Comparison of ENCODE assay signal across 15 cellular contexts in the genomic region with DNA sequence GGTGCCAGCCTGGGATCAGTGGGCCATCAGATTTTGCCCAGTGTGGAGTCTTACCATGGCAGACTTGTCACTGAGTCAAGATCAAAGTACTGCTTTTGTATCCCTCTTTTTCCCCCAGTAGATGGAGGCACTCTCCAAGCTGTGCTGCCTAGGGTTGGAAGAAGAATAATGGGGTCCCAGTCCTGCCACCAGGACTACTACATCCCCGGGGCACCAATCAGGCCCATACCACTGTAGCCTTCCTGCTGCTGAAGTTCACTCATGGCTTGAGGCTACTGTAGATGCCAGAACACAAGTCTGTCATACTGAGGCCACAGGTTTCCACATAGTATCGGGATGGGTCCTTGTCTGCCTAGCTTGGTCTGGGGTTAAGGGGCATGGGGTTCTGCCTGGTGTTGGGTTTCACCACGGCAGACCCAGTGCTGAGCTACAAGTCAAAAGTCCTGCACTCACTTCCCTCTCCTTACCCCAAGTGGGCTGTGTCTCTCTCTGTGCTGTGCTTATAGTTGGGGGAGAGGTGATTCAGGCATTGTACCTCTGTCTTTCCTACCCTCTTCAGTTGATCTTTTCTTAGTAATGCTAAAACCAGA. TPM values are rescaled to one million over a fixed set of nuclear protein-coding genes. Genes with fewer than 3 reads are reported as not detected.
A peak's percentile ranks its signal among the peaks of the same experiment; 100 is the strongest.
DNase-seq lines count a peak whose midpoint lies in the region; ATAC-seq and TF ChIP-seq lines count a peak whose summit lies in the region.
"Had no signal": no experiment of that assay in that cellular context is flagged by ENCODE, and none has a peak within 500 bp of the region (broad histone marks: within the 10 kb centered on the region; RNA-seq: fewer than 3 reads in every experiment).

No MANE protein-coding gene starts in this region.

- 98% methylated on average over 2 of the region's 3 CpGs for WGBS in HUES64
- WGBS in neuronal stem cell (ENCODE audit: extremely low coverage in 2 of 2, insufficient read length in 2 of 2, insufficient replicate concordance in 1 of 2), 2 donors, result no CpG with 5 or more reads among the region's 3 CpGs

- H3K4me1 ChIP-seq in HUES64 (ENCODE audit: insufficient read depth, low read length) (peaks cover 34% of the 10 kb centered on the region), neuronal stem cell (ENCODE audit: control insufficient read depth in 2 of 2, insufficient read depth in 1 of 2, low read depth in 1 of 2, low read length in 2 of 2) (no peaks in the 10 kb centered on the region)
- H3K4me1 ChIP-seq: HAP-1 had no signal

- TF ChIP-seq CTCF in Calu3 (IDR thresholded peaks at IDR 0.05; ENCODE audit: unreplicated experiment) (no peak), endothelial cell (IDR thresholded peaks at IDR 0.05; ENCODE audit: unreplicated experiment) (no peak)

- no TSS peak for BruUV-seq in Calu3 (replicated peaks; lab: Mats Ljungman, UMichigan)

- H3K27me3 ChIP-seq in HUES64 (ENCODE audit: insufficient read depth, low read length), result no peaks in the 10 kb centered on the region
- H3K27me3 ChIP-seq in neuronal stem cell (ENCODE audit: control insufficient read depth in 3 of 3, insufficient read depth in 3 of 3, low read depth in 1 of 3, low read length in 3 of 3), result no peaks in the 10 kb centered on the region
- H3K27me3 ChIP-seq: SJSA1 had no signal

- no peak overlapping the region for H2BK12ac ChIP-seq in neuronal stem cell (ENCODE audit: low read length)

- peaks cover 6% of the 10 kb centered on the region for H3K79me1 ChIP-seq in neuronal stem cell (ENCODE audit: low read depth, low read length)

- H3K9me3 Mint-ChIP-seq in Calu3 (ENCODE audit: low read depth, unreplicated experiment) (peaks cover 3% of the 10 kb centered on the region), endothelial cell (ENCODE audit: unreplicated experiment) (no peaks in the 10 kb centered on the region)

- DNase-seq in Calu3 (no peak), endothelial cell (ENCODE audit: low spot score) (no peak), neuronal stem cell (ENCODE audit: low spot score) (no peak), NOMO-1 treated with DMSO at 0.1 percent for 48 hours (lab: John Stamatoyannopoulos, UW; ENCODE audit: unreplicated experiment) (no peak), AG08395 (ENCODE audit: low spot score) (no peak)
- no peak for DNase-seq in stimulated activated CD4-positive, alpha-beta T cell treated with anti-CD3 and anti-CD28 coated beads, Interleukin-4, amount 100 ng/mL, for 4 hours
- DNase-seq: DMS79, NCI-H1436 treated with DMSO at 0.1 percent for 48 hours, NCI-H2081 treated with DMSO at 0.1 percent for 48 hours, NCI-H524 had no signal

- H4K8ac ChIP-seq in neuronal stem cell (ENCODE audit: low read depth, low read length), result no peak overlapping the region

- H3K27me3 Mint-ChIP-seq in Calu3 (ENCODE audit: unreplicated experiment) (no peaks in the 10 kb centered on the region), endothelial cell (ENCODE audit: unreplicated experiment) (no peaks in the 10 kb centered on the region)
- H3K27me3 Mint-ChIP-seq: CD4-positive, CD25-positive, alpha-beta regulatory T cell had no signal

- H2AK5ac ChIP-seq in neuronal stem cell (ENCODE audit: low read depth, low read length), result no peak overlapping the region

- no peak overlapping the region for H3K9ac ChIP-seq in HUES64 (ENCODE audit: low read depth, low read length)
- peak overlapping the region; percentile 26 for H3K9ac ChIP-seq in neuronal stem cell (ENCODE audit: low read depth, low read length, poor library complexity)

- H2AFZ ChIP-seq in neuronal stem cell (ENCODE audit: low read length), result no peak overlapping the region

- H3K4me2 ChIP-seq in neuronal stem cell (ENCODE audit: insufficient read depth, low read length, poor library complexity, severe bottlenecking), result no peak overlapping the region

- peaks cover 15% of the 10 kb centered on the region; the same call in 1 of the 2 replicates for H3K36me3 ChIP-seq in HUES64 (ENCODE audit: insufficient read depth, low read length)
- peaks cover 0 to 22% of the 10 kb centered on the region in 2 donors for H3K36me3 ChIP-seq in neuronal stem cell (replicated peaks in 1 of 2; ENCODE audit: control insufficient read depth in 2 of 2, insufficient read depth in 2 of 2, low read length in 2 of 2)
- H3K36me3 ChIP-seq: HAP-1 had no signal

- H3K36me3 Mint-ChIP-seq in Calu3 (ENCODE audit: insufficient read depth, unreplicated experiment) (peaks cover 7% of the 10 kb centered on the region), endothelial cell (ENCODE audit: low read depth, unreplicated experiment) (peaks cover 3% of the 10 kb centered on the region)

- no peak overlapping the region for H3K4me3 Mint-ChIP-seq in Calu3 (ENCODE audit: low read depth, unreplicated experiment)
- H3K4me3 Mint-ChIP-seq in endothelial cell (ENCODE audit: unreplicated experiment), result peak overlapping the region; percentile 14
- H3K4me3 Mint-ChIP-seq: CD4-positive, CD25-positive, alpha-beta regulatory T cell had no signal

- H3K4me1 Mint-ChIP-seq in Calu3 (ENCODE audit: low read depth, unreplicated experiment) (peaks cover 45% of the 10 kb centered on the region), endothelial cell (ENCODE audit: unreplicated experiment) (peaks cover 7% of the 10 kb centered on the region)

- no peaks in the 10 kb centered on the region; the same call in 1 of the 2 replicates for H3K9me3 ChIP-seq in HUES64 (ENCODE audit: insufficient read depth, low read depth, low read length)
- peaks cover 13 to 41% of the 10 kb centered on the region in 2 donors for H3K9me3 ChIP-seq in neuronal stem cell (replicated peaks in 1 of 2; ENCODE audit: control insufficient read depth in 2 of 2, insufficient read depth in 1 of 2, low read depth in 1 of 2, low read length in 2 of 2)
- H3K9me3 ChIP-seq: HAP-1, SJSA1 had no signal

- CTCF ChIA-PET in Calu3 (lab: Charles Lee), result interaction anchor here (0.6 kb wide), 1 partner anchor 48 kb away, joined by 3 read pairs; no protein-coding TSS in a partner anchor

- H3K4ac ChIP-seq in neuronal stem cell (ENCODE audit: low read length), result no peak overlapping the region

- H2BK120ac ChIP-seq in neuronal stem cell (ENCODE audit: low read depth, low read length), result no peak overlapping the region

- H3K4me3 ChIP-seq in HUES64 (ENCODE audit: low read length) (no peak overlapping the region), neuronal stem cell (ENCODE audit: low read length in 2 of 2) (no peak overlapping the region)
- H3K4me3 ChIP-seq: HAP-1, SJSA1 had no signal

- intact Hi-C loops in Calu3 (cut with micrococcal nuclease; ENCODE audit: unreplicated experiment), result loop anchor here (5.0 to 10.0 kb wide), 2 partner anchors 67 to 200 kb away; no protein-coding TSS in a partner anchor

- H3K23ac ChIP-seq in neuronal stem cell (ENCODE audit: low read depth, low read length, poor library complexity), result no peak overlapping the region

- H3K14ac ChIP-seq in neuronal stem cell (ENCODE audit: low read length), result no peak overlapping the region

- H2BK5ac ChIP-seq in neuronal stem cell (ENCODE audit: low read length), result no peak overlapping the region

- H2BK15ac ChIP-seq in neuronal stem cell (ENCODE audit: low read length), result no peak overlapping the region

- H3K27ac ChIP-seq in HUES64 (ENCODE audit: low read depth, low read length), result peak overlapping the region; percentile 15; the same call in 1 of the 2 replicates
- H3K27ac ChIP-seq in neuronal stem cell (replicated peaks; ENCODE audit: low read length), result no peak overlapping the region
- H3K27ac ChIP-seq: SJSA1 had no signal

- ATAC-seq in HG03039 (IDR thresholded peaks at IDR 0.05; ENCODE audit: unreplicated experiment), result no peak

- H3K18ac ChIP-seq in neuronal stem cell (ENCODE audit: low read length), result no peak overlapping the region

- no peak overlapping the region for H4K91ac ChIP-seq in neuronal stem cell (ENCODE audit: low read depth, low read length, poor library complexity)

- peak overlapping the region; percentile 49 for H3K27ac Mint-ChIP-seq in Calu3 (ENCODE audit: unreplicated experiment)
- no peak overlapping the region for H3K27ac Mint-ChIP-seq in endothelial cell (ENCODE audit: unreplicated experiment)

RNA-seq across cellular contexts. Expression of a gene that starts 53.4 kb away (rescaled TPM):
- total RNA-seq in Calu3 (2022) (75.6 and 82.8 TPM in 2 replicates), endothelial cell (ENCODE audit: unreplicated experiment) (51.0 TPM)
- polyA plus RNA-seq in HUES64 (2013, experiment 1 of 2), result 17.7 TPM
- polyA plus RNA-seq in HUES64 (2013, experiment 2 of 2), result 18.8 TPM
- polyA plus RNA-seq in neuronal stem cell (2013, experiment 1 of 2), result 23.8 TPM
- 23.0 TPM for polyA plus RNA-seq in neuronal stem cell (2013, experiment 2 of 2)
